In genomic region chr1:59486595-59486994, GRCh38 we compare ENCODE assay signal across 14 cellular contexts.
"Had no signal": no experiment of that assay in that cellular context is flagged by ENCODE, and none has a peak within 500 bp of the region (broad histone marks: within the 10 kb centered on the region; RNA-seq: fewer than 3 reads in every experiment).

No MANE protein-coding gene starts in this region.

- H3K36me3 ChIP-seq: gastrocnemius medialis, lower lobe of right lung, pancreas, suprapubic skin, upper lobe of right lung had no signal

- DNase-seq: activated B cell treated with CpG ODN at 0.5 μM for 24 hours; activated CD4-positive, alpha-beta T cell treated with anti-CD3 and anti-CD28 coated beads, Interleukin-2, amount 10 ng/mL, durations not matched to agents 24 days and 14 days; activated naive CD4-positive, alpha-beta T cell; gastrocnemius medialis; left cardiac atrium; lower lobe of right lung; pancreas; SK-N-SH; stimulated activated CD4-positive, alpha-beta T cell treated with anti-CD3 and anti-CD28 coated beads, Interleukin-4, amount 100 ng/mL, for 1 hour; stimulated activated CD8-positive, alpha-beta memory T cell treated with anti-CD3 and anti-CD28 coated beads, Interleukin-4, amount 100 ng/mL, for 48 hours; stimulated activated naive CD8-positive, alpha-beta T cell treated with anti-CD3 and anti-CD28 coated beads, Interleukin-15, Interleukin-2, amounts not matched to agents 100 U/mL and 50 U/mL, for 24 hours; T-helper 1 cell; upper lobe of right lung had no signal

- H3K27ac ChIP-seq: gastrocnemius medialis, lower lobe of right lung, pancreas, suprapubic skin, upper lobe of right lung had no signal

- H3K9me3 ChIP-seq: gastrocnemius medialis, lower lobe of right lung, pancreas, suprapubic skin, upper lobe of right lung had no signal

- H3K27me3 ChIP-seq: gastrocnemius medialis, pancreas, suprapubic skin, upper lobe of right lung had no signal

- H3K4me3 ChIP-seq: gastrocnemius medialis, lower lobe of right lung, pancreas, suprapubic skin, upper lobe of right lung had no signal

- H3K9ac ChIP-seq: SK-N-SH had no signal

- H3K4me1 ChIP-seq: lower lobe of right lung, pancreas, upper lobe of right lung had no signal

- H3K4me2 ChIP-seq: SK-N-SH had no signal
